Comparison of ENCODE assay signal across 15 cellular contexts in genomic region chr21:34965200-34966174, GRCh38.
DNase-seq lines count a peak whose midpoint lies in the region; ATAC-seq, FAIRE-seq and TF ChIP-seq lines count a peak whose summit lies in the region.
"Had no signal": no experiment of that assay in that cellular context is flagged by ENCODE, and none has a peak within 500 bp of the region (broad histone marks: within the 10 kb centered on the region; RNA-seq: fewer than 3 reads in every experiment).

No MANE protein-coding gene starts in this region.

- H3K4me3 ChIP-seq in H1 (ENCODE audit: extremely low read depth in 1 of 4, insufficient read depth in 2 of 4, low read depth in 3 of 4, low read length in 4 of 4), result no peak overlapping the region
- H3K4me3 ChIP-seq in smooth muscle cell, result no peak overlapping the region
- H3K4me3 ChIP-seq: psoas muscle had no signal

- H4K20me1 ChIP-seq in H1 (replicated peaks in 1 of 2; ENCODE audit: control insufficient read depth in 1 of 2, insufficient read depth in 2 of 2, low read length in 2 of 2) (peaks cover 0 to 5% of the 10 kb centered on the region in 2 experiments), smooth muscle cell (ENCODE audit: low read depth) (peaks cover 27% of the 10 kb centered on the region)

- H2AFZ ChIP-seq in H1 (ENCODE audit: low read length) (no peak overlapping the region), smooth muscle cell (ENCODE audit: low read depth) (no peak overlapping the region)

- no peaks in the 10 kb centered on the region for H3F3A ChIP-seq in smooth muscle cell (ENCODE audit: low read depth)

- H3K14ac ChIP-seq in H1 (ENCODE audit: insufficient read length), result no peak overlapping the region

- H4K5ac ChIP-seq in H1 (ENCODE audit: insufficient read length, low read depth, low read length), result no peak overlapping the region

- H3K36me3 ChIP-seq in H1 (ENCODE audit: control insufficient read depth in 2 of 4, insufficient read depth in 4 of 4, low read length in 3 of 4) (no peaks in the 10 kb centered on the region), smooth muscle cell (ENCODE audit: low read depth) (no peaks in the 10 kb centered on the region)

- H2AK5ac ChIP-seq in H1 (ENCODE audit: low read depth, low read length), result no peak overlapping the region

- no peaks in the 10 kb centered on the region for H3K23me2 ChIP-seq in H1 (ENCODE audit: low read depth, low read length)

- no peak overlapping the region for H4K8ac ChIP-seq in H1 (ENCODE audit: extremely low read depth, insufficient read depth, low read length)

- H3K4me2 ChIP-seq in H1 (ENCODE audit: insufficient read depth in 1 of 2, low read depth in 2 of 2, low read length in 2 of 2) (no peak overlapping the region), smooth muscle cell (peak overlapping the region; percentile 78)

- H3K56ac ChIP-seq in H1 (replicated peaks; ENCODE audit: insufficient read length, low read depth, low read length), result no peak overlapping the region

- no peak overlapping the region for H3K27ac ChIP-seq in H1 (ENCODE audit: low read depth, low read length)
- peak overlapping the region; percentile 58 for H3K27ac ChIP-seq in smooth muscle cell (ENCODE audit: low read depth)
- no peak overlapping the region for H3K27ac ChIP-seq in substantia nigra (ENCODE audit: low read depth, low read length, poor library complexity, severe bottlenecking)
- H3K27ac ChIP-seq: psoas muscle had no signal

- H3K79me1 ChIP-seq in H1 (ENCODE audit: low read depth, low read length), result no peaks in the 10 kb centered on the region

- no peak overlapping the region for H2BK15ac ChIP-seq in H1 (ENCODE audit: low read length)

- TF ChIP-seq RAD21 in H1 (IDR thresholded peaks at IDR 0.05 in 1 of 2, conservative IDR thresholded peaks at IDR 0.05 in 1 of 2; ENCODE audit: low read depth in 2 of 2, low read length in 2 of 2), result no peak

- no peaks in the 10 kb centered on the region for H3K27me3 Mint-ChIP-seq in activated T-cell treated with anti-CD3 and anti-CD28 coated beads, Interleukin-2, amount 50 U/mL, for 4 hours (ENCODE audit: low read depth)
- H3K27me3 Mint-ChIP-seq: activated naive CD4-positive, alpha-beta T cell treated with anti-CD3 and anti-CD28 coated beads, Interleukin-2, amount 10 ng/mL, durations not matched to agents 7 days and 5 days had no signal

- H3K9ac ChIP-seq in H1 (replicated peaks in 1 of 4; ENCODE audit: extremely low read depth in 1 of 4, low read depth in 3 of 4, low read length in 3 of 4) (no peak overlapping the region), smooth muscle cell (ENCODE audit: low read depth) (no peak overlapping the region)

- H3K36me3 Mint-ChIP-seq in activated T-cell treated with anti-CD3 and anti-CD28 coated beads, Interleukin-2, amount 50 U/mL, for 4 hours (ENCODE audit: insufficient read depth), result peaks cover 28% of the 10 kb centered on the region

- TF ChIP-seq CTCF in H1 (IDR thresholded peaks at IDR 0.05; ENCODE audit: control extremely low read depth in 1 of 3, insufficient read depth in 1 of 3, low read depth in 1 of 3, low read length in 3 of 3) (no peak), smooth muscle cell (IDR thresholded peaks at IDR 0.05; ENCODE audit: borderline replicate concordance, insufficient read depth, poor library complexity, severe bottlenecking) (no peak)

- H3K9me3 ChIP-seq in H1 (ENCODE audit: insufficient read depth in 2 of 2, low read depth in 1 of 2, low read length in 1 of 2), result no peaks in the 10 kb centered on the region
- no peaks in the 10 kb centered on the region for H3K9me3 ChIP-seq in smooth muscle cell (replicated peaks; ENCODE audit: low read depth)
- H3K9me3 ChIP-seq: psoas muscle had no signal

- no peak overlapping the region for H4K91ac ChIP-seq in H1 (replicated peaks; ENCODE audit: insufficient read length, low read length)

- no peak for ATAC-seq in activated T-cell treated with anti-CD3 and anti-CD28 coated beads, Interleukin-2, amount 50 U/mL, for 4 hours
- ATAC-seq in GM18505 (IDR thresholded peaks at IDR 0.05; ENCODE audit: unreplicated experiment), result no peak
- ATAC-seq: left colon had no signal

- H3K27me3 ChIP-seq in H1 (replicated peaks in 1 of 4; ENCODE audit: control insufficient read depth in 3 of 4, extremely low read depth in 1 of 4, insufficient read depth in 3 of 4, low read length in 3 of 4) (peaks cover 0 to 3% (median 0%) of the 10 kb centered on the region in 4 experiments; a peak in 1 of 7 replicates), smooth muscle cell (ENCODE audit: low read depth) (no peaks in the 10 kb centered on the region)

- H3K4me3 Mint-ChIP-seq in activated T-cell treated with anti-CD3 and anti-CD28 coated beads, Interleukin-2, amount 50 U/mL, for 4 hours, result peak overlapping the region; percentile 22
- H3K4me3 Mint-ChIP-seq: activated naive CD4-positive, alpha-beta T cell treated with anti-CD3 and anti-CD28 coated beads, Interleukin-2, amount 10 ng/mL, durations not matched to agents 7 days and 5 days; T-helper 1 cell treated with Interleukin-12 subunit alpha and Interleukin-12 subunit beta and Interleukin-4 antibody, amounts not matched to agents 30 μg/mL and 1 μg/mL, for 36 hours had no signal

- no peak for TF ChIP-seq EP300 in H1 (IDR thresholded peaks at IDR 0.05; ENCODE audit: borderline replicate concordance in 1 of 2, low read depth in 2 of 2, low read length in 2 of 2)

- no peak overlapping the region for H3K18ac ChIP-seq in H1 (ENCODE audit: extremely low read depth, low read length)

- FAIRE-seq in H1 (lab: Jason Lieb, UNC), result no peak

- no peak overlapping the region for H2BK20ac ChIP-seq in H1 (ENCODE audit: low read length)

- H3K4ac ChIP-seq in H1 (replicated peaks; ENCODE audit: insufficient read length, low read depth, low read length), result no peak overlapping the region

- H3K9me3 Mint-ChIP-seq in activated T-cell treated with anti-CD3 and anti-CD28 coated beads, Interleukin-2, amount 50 U/mL, for 4 hours, result no peaks in the 10 kb centered on the region
- H3K9me3 Mint-ChIP-seq: activated naive CD4-positive, alpha-beta T cell treated with anti-CD3 and anti-CD28 coated beads, Interleukin-2, amount 10 ng/mL, durations not matched to agents 7 days and 5 days; T-helper 1 cell treated with Interleukin-12 subunit alpha and Interleukin-12 subunit beta and Interleukin-4 antibody, amounts not matched to agents 30 μg/mL and 1 μg/mL, for 36 hours had no signal

- CTCF ChIA-PET in H1 (lab: Charles Lee; ENCODE audit: partially characterized antibody), result no interaction called here

- H2BK5ac ChIP-seq in H1 (ENCODE audit: low read depth, low read length), result 0 out of 2 replicates have a peak overlapping the region, but pooled peaks have one; percentile 28

- 85% methylated on average over 10 of the region's 10 CpGs; no CpG with 5 or more reads in 1 of the 2 experiments for WGBS in H1 (ENCODE audit: extremely low coverage in 1 of 2, insufficient coverage in 1 of 2, insufficient read length in 1 of 2, insufficient replicate concordance in 2 of 2, low coverage in 1 of 2, low lambda C conversion rate in 2 of 2, missing lambda C conversion rate in 1 of 2), 2 experiments
- WGBS in smooth muscle cell (ENCODE audit: low lambda C conversion rate), result 53% methylated on average over 10 of the region's 10 CpGs

- DNase-seq in activated T-cell treated with anti-CD3 and anti-CD28 coated beads, Interleukin-2, amount 50 U/mL, for 4 hours, result no peak
- DNase-seq in activated T-cell treated with anti-CD3 and anti-CD28 coated beads for 4 hours, result no peak
- peak; percentile 60 for DNase-seq in RPMI7951 (ENCODE audit: low read depth)
- DNase-seq in H1 (ENCODE audit: low read depth in 1 of 2, low spot score in 2 of 2), result no peak
- DNase-seq in smooth muscle cell (lab: John Stamatoyannopoulos, UW; ENCODE audit: unreplicated experiment), result no peak
- no peak for DNase-seq in substantia nigra (lab: John Stamatoyannopoulos, UW)
- DNase-seq in DMS153 (lab: John Stamatoyannopoulos, UW), result no peak
- DNase-seq: activated naive CD4-positive, alpha-beta T cell treated with anti-CD3 and anti-CD28 coated beads, Interleukin-2, amount 10 ng/mL, durations not matched to agents 7 days and 5 days; C1 segment of cervical spinal cord; KBM-7; left colon; NCI-H524 treated with DMSO at 0.1 percent for 48 hours; psoas muscle had no signal

- peak overlapping the region; percentile 88; the same call in 1 of the 2 replicates for H2BK12ac ChIP-seq in H1 (ENCODE audit: low read depth, low read length)

- TF ChIP-seq POLR2A in H1 (IDR thresholded peaks at IDR 0.05; ENCODE audit: control extremely low read depth in 1 of 2, low read depth in 2 of 2, low read length in 2 of 2), result no peak
- no peak for TF ChIP-seq POLR2A in GM18505 (IDR thresholded peaks at IDR 0.05; ENCODE audit: borderline replicate concordance, extremely low read depth, insufficient read depth, insufficient read length)

- POLR2A ChIA-PET in H1 (lab: Charles Lee; ENCODE audit: partially characterized antibody), result no interaction called here

- H3K79me2 ChIP-seq in H1 (ENCODE audit: control insufficient read depth in 1 of 2, insufficient read depth in 2 of 2, low read length in 2 of 2), result no peaks in the 10 kb centered on the region
- no peaks in the 10 kb centered on the region for H3K79me2 ChIP-seq in smooth muscle cell (ENCODE audit: low read depth)

- peak overlapping the region; percentile 28 for H2BK120ac ChIP-seq in H1 (replicated peaks; ENCODE audit: low read depth, low read length)

- H3K23ac ChIP-seq in H1 (ENCODE audit: insufficient read length), result no peak overlapping the region

- H3K4me1 Mint-ChIP-seq in activated T-cell treated with anti-CD3 and anti-CD28 coated beads, Interleukin-2, amount 50 U/mL, for 4 hours (ENCODE audit: low read depth), result peaks cover 88% of the 10 kb centered on the region

- no peaks in the 10 kb centered on the region; a peak in 2 of 7 replicates for H3K4me1 ChIP-seq in H1 (replicated peaks in 1 of 4; ENCODE audit: control insufficient read depth in 3 of 4, insufficient read depth in 4 of 4, low read length in 3 of 4)
- peaks cover 5% of the 10 kb centered on the region for H3K4me1 ChIP-seq in smooth muscle cell (ENCODE audit: low read depth)
- H3K4me1 ChIP-seq: psoas muscle had no signal

TF ChIP-seq in H1, 55 proteins besides CTCF, POLR2A, EP300 and RAD21 (continues in another document):
- TF ChIP-seq EZH2 (IDR thresholded peaks at IDR 0.05; ENCODE audit: low read depth, low read length, severe bottlenecking) (no peak), CBX5 (IDR thresholded peaks at IDR 0.05; ENCODE audit: low read depth, low read length) (no peak)
